11 cellular contexts compared by ENCODE assay signal in genomic region chr1:33624991-33625870, GRCh38.
A peak's percentile ranks its signal among the peaks of the same experiment; 100 is the strongest.
DNase-seq lines count a peak whose midpoint lies in the region; ATAC-seq and TF ChIP-seq lines count a peak whose summit lies in the region.
"Had no signal": no experiment of that assay in that cellular context is flagged by ENCODE, and none has a peak within 500 bp of the region (broad histone marks: within the 10 kb centered on the region; RNA-seq: fewer than 3 reads in every experiment).

No MANE protein-coding gene starts in this region.

- no peak overlapping the region for H3K27ac ChIP-seq in PC-9

- H3K27me3 Mint-ChIP-seq in Calu3 (ENCODE audit: unreplicated experiment), result peaks cover 75% of the 10 kb centered on the region

- TF ChIP-seq CTCF in AG10803 (conservative IDR thresholded peaks at IDR 0.05; ENCODE audit: low read length) (peak; percentile 24), GM06990 (IDR thresholded peaks at IDR 0.05; ENCODE audit: insufficient read depth, low read length, poor library complexity, severe bottlenecking) (peak; percentile 60), PC-9 (conservative IDR thresholded peaks at IDR 0.05) (peak; percentile 55), fibroblast of pulmonary artery (IDR thresholded peaks at IDR 0.05; ENCODE audit: low read length, missing control alignments) (peak; percentile 16), Calu3 (IDR thresholded peaks at IDR 0.05; ENCODE audit: unreplicated experiment) (no peak)

- H3K4me3 Mint-ChIP-seq in Calu3 (ENCODE audit: low read depth, unreplicated experiment), result no peak overlapping the region
- H3K4me3 Mint-ChIP-seq: activated CD8-positive, alpha-beta memory T cell treated with anti-CD3 and anti-CD28 coated beads, Interleukin-2, amount 10 ng/mL, durations not matched to agents 7 days and 5 days had no signal

- H3K27me3 ChIP-seq in GM06990 (replicated peaks; ENCODE audit: control insufficient read depth, insufficient read depth, low read length), result no peaks in the 10 kb centered on the region; the same call in none of the 2 replicates
- H3K27me3 ChIP-seq in PC-9 (ENCODE audit: insufficient read depth, low read depth), result peaks cover 83% of the 10 kb centered on the region

- no peak for ATAC-seq in GM21528 (IDR thresholded peaks at IDR 0.05; ENCODE audit: low FRiP score, unreplicated experiment)
- ATAC-seq: activated CD8-positive, alpha-beta memory T cell treated with anti-CD3 and anti-CD28 coated beads, Interleukin-2, amount 10 ng/mL, durations not matched to agents 7 days and 5 days had no signal

- POLR2A ChIA-PET in PC-9 (lab: Charles Lee; ENCODE audit: unreplicated experiment), result no interaction called here

- CTCF ChIA-PET in PC-9 (lab: Charles Lee), result no interaction called here
- CTCF ChIA-PET in Calu3 (lab: Charles Lee), result no interaction called here

- H3K27ac Mint-ChIP-seq in Calu3 (ENCODE audit: unreplicated experiment), result no peak overlapping the region
- H3K27ac Mint-ChIP-seq: activated CD8-positive, alpha-beta memory T cell treated with anti-CD3 and anti-CD28 coated beads, Interleukin-2, amount 10 ng/mL, durations not matched to agents 7 days and 5 days had no signal

- H3K9me3 Mint-ChIP-seq in Calu3 (ENCODE audit: low read depth, unreplicated experiment), result no peaks in the 10 kb centered on the region

- no peaks in the 10 kb centered on the region for H3K36me3 ChIP-seq in GM06990 (ENCODE audit: control insufficient read depth, insufficient read depth, low read length)
- no peaks in the 10 kb centered on the region for H3K36me3 ChIP-seq in PC-9 (ENCODE audit: low read depth)

- no peaks in the 10 kb centered on the region for H3K36me3 Mint-ChIP-seq in Calu3 (ENCODE audit: insufficient read depth, unreplicated experiment)
- H3K36me3 Mint-ChIP-seq: activated CD8-positive, alpha-beta memory T cell treated with anti-CD3 and anti-CD28 coated beads, Interleukin-2, amount 10 ng/mL, durations not matched to agents 7 days and 5 days had no signal

- H3K4me1 ChIP-seq in PC-9 (replicated peaks; ENCODE audit: insufficient read depth), result no peaks in the 10 kb centered on the region

- H3K4me2 ChIP-seq in PC-9, result no peak overlapping the region

- H3K79me2 ChIP-seq in PC-9 (ENCODE audit: low read depth), result no peaks in the 10 kb centered on the region

- H3F3A ChIP-seq in PC-9 (ENCODE audit: insufficient read depth, low read depth), result no peaks in the 10 kb centered on the region

- DNase-seq in AG10803 (ENCODE audit: low read depth) (no peak), GM06990 (ENCODE audit: extremely low read depth, insufficient read length) (peak; percentile 18), PC-9 (no peak), fibroblast of pulmonary artery (ENCODE audit: low read depth) (no peak), HuH-7.5 (ENCODE audit: low spot score) (no peak), Kasumi-1 (lab: John Stamatoyannopoulos, UW) (no peak), Calu3 (no peak)
- DNase-seq: activated CD8-positive, alpha-beta memory T cell treated with anti-CD3 and anti-CD28 coated beads, Interleukin-2, amount 10 ng/mL, durations not matched to agents 7 days and 5 days; effector CD4-positive, alpha-beta T cell; small intestine had no signal

- no peaks in the 10 kb centered on the region for H3K9me2 ChIP-seq in PC-9 (ENCODE audit: insufficient read depth)

- BruUV-seq in PC-9 (replicated peaks; lab: Mats Ljungman, UMichigan) (no TSS peak), Calu3 (replicated peaks; lab: Mats Ljungman, UMichigan) (no TSS peak)

- H3K4me1 Mint-ChIP-seq in Calu3 (ENCODE audit: low read depth, unreplicated experiment), result no peaks in the 10 kb centered on the region
- H3K4me1 Mint-ChIP-seq: activated CD8-positive, alpha-beta memory T cell treated with anti-CD3 and anti-CD28 coated beads, Interleukin-2, amount 10 ng/mL, durations not matched to agents 7 days and 5 days had no signal

- H4K20me1 ChIP-seq in PC-9 (ENCODE audit: insufficient read depth), result no peaks in the 10 kb centered on the region

- no peak overlapping the region for H3K4me3 ChIP-seq in AG10803 (ENCODE audit: low read length)
- H3K4me3 ChIP-seq in GM06990 (replicated peaks; ENCODE audit: low read depth, low read length), result no peak overlapping the region
- H3K4me3 ChIP-seq in PC-9, result no peak overlapping the region
- no peak overlapping the region for H3K4me3 ChIP-seq in fibroblast of pulmonary artery (replicated peaks; ENCODE audit: low read depth, low read length)

- intact Hi-C loops in PC-9 (cut with micrococcal nuclease; ENCODE audit: unreplicated experiment) (no loop called here), Calu3 (cut with micrococcal nuclease; ENCODE audit: unreplicated experiment) (no loop called here)

- no peak overlapping the region for H2AFZ ChIP-seq in PC-9

- no peaks in the 10 kb centered on the region for H3K9me3 ChIP-seq in PC-9 (ENCODE audit: insufficient read depth, low read depth)
